34 cellular contexts compared by ENCODE assay signal in the genomic region with DNA sequence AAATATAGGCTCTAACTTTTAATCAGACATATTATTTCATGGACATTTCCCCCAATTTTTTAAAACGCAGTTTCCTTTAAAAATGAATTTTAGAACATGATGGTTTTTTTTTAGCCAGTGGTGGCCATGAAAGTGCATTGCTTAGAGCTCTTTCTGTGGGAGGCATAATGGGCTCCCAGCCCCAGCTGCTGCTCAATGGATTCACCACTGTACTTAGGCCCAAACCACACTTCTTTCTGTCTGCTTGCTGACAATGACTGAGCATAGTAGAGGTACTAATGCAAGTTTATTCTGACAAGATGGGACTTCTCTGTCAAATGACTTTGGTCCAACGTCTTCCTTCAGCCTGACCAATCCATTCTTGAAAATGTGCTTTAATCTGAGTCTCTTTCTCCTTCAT.
"Had no signal": no experiment of that assay in that cellular context is flagged by ENCODE, and none has a peak within 500 bp of the region (broad histone marks: within the 10 kb centered on the region; RNA-seq: fewer than 3 reads in every experiment).

No MANE protein-coding gene starts in this region.

- H3K9me3 ChIP-seq: MG63 had no signal

- H3K36me3 ChIP-seq: MG63 had no signal

- H3K27me3 ChIP-seq: MG63 had no signal

- H3K4me3 ChIP-seq: MG63 had no signal

- DNase-seq: Karpas-422, Kasumi-1, MG63, MM.1S, MV-4-11, NCI-H1048, NCI-H1092, NCI-H1092 treated with DMSO at 0.1 percent for 48 hours, NCI-H1105, NCI-H1105 treated with DMSO at 0.1 percent for 48 hours, NCI-H1417, NCI-H1417 treated with DMSO at 0.1 percent for 48 hours, NCI-H1436, NCI-H1436 treated with DMSO at 0.1 percent for 48 hours, NCI-H146, NCI-H1694, NCI-H1694 treated with DMSO at 0.1 percent for 48 hours, NCI-H187, NCI-H187 treated with DMSO at 0.1 percent for 48 hours, NCI-H1930, NCI-H2029, NCI-H2029 treated with DMSO at 0.1 percent for 48 hours, NCI-H2081, NCI-H2081 treated with DMSO at 0.1 percent for 48 hours, NCI-H2107, NCI-H2171, NCI-H2171 treated with DMSO at 0.1 percent for 48 hours, NCI-H2227 treated with DMSO at 0.1 percent for 48 hours, NCI-H226, NCI-H345, NCI-H446, NCI-H446 treated with DMSO at 0.1 percent for 48 hours, NCI-H510A, NCI-H510A treated with DMSO at 0.1 percent for 48 hours had no signal
